In the genomic region with DNA sequence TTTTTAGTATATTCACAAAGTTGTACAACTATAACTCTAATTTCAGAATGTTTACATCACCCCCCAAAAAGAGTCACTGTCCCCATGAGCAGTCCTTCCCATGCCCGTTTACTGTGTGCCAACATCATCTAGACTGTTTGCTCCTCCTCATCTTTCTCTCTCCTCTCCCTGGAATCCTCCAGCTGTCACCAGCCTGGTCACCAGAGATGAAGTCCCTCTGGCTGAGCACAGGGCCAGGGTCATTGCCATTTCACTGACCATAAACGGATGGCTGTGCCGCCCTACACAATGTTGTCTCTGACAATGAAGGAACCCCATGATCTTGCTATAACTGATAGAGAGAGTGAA, we compare ENCODE assay signal across 10 cellular contexts. TPM values are rescaled to one million over a fixed set of nuclear protein-coding genes. Genes with fewer than 3 reads are reported as not detected.
DNase-seq lines count a peak whose midpoint lies in the region; ATAC-seq, FAIRE-seq and TF ChIP-seq lines count a peak whose summit lies in the region.
"Had no signal": no experiment of that assay in that cellular context is flagged by ENCODE, and none has a peak within 500 bp of the region (broad histone marks: within the 10 kb centered on the region; RNA-seq: fewer than 3 reads in every experiment).

No MANE protein-coding gene starts in this region.

- H3K9ac ChIP-seq in astrocyte (ENCODE audit: low read length) (peak overlapping the region; percentile 43), neural progenitor cell (no peak overlapping the region)

- intact Hi-C loops in dorsolateral prefrontal cortex (cut with DNase I), result no loop called here

- H3K36me3 Mint-ChIP-seq in CD8-positive, alpha-beta memory T cell, result peaks cover 0 to 4% (median 0%) of the 10 kb centered on the region in 3 donors
- H3K36me3 Mint-ChIP-seq in astrocyte (ENCODE audit: low read depth, unreplicated experiment) (no peaks in the 10 kb centered on the region), neural progenitor cell (no peaks in the 10 kb centered on the region)

- H3K4me1 ChIP-seq in A549, result peaks cover 39% of the 10 kb centered on the region
- peaks cover 20% of the 10 kb centered on the region for H3K4me1 ChIP-seq in CD8-positive, alpha-beta memory T cell (ENCODE audit: insufficient read depth, low read length)
- H3K4me1 ChIP-seq in astrocyte (ENCODE audit: insufficient read depth, low read length), result peaks cover 11% of the 10 kb centered on the region
- H3K4me1 ChIP-seq in neural progenitor cell, result no peaks in the 10 kb centered on the region

- H3K4me3 Mint-ChIP-seq in CD8-positive, alpha-beta memory T cell, result peak overlapping the region in 3 of 7 donors; percentile 19 to 73 (median 27)
- H3K4me3 Mint-ChIP-seq in astrocyte (ENCODE audit: unreplicated experiment) (no peak overlapping the region), neural progenitor cell (peak overlapping the region; percentile 31)

- TF ChIP-seq RAD21 in A549 (conservative IDR thresholded peaks at IDR 0.05 in 1 of 2, IDR thresholded peaks at IDR 0.05 in 1 of 2), result no peak

- H3K27me3 ChIP-seq in CD8-positive, alpha-beta memory T cell (ENCODE audit: insufficient read depth, low read length, poor library complexity, severe bottlenecking), result no peaks in the 10 kb centered on the region
- no peaks in the 10 kb centered on the region for H3K27me3 ChIP-seq in astrocyte (ENCODE audit: insufficient read depth, low read length)
- H3K27me3 ChIP-seq in neural progenitor cell, result no peaks in the 10 kb centered on the region
- no peaks in the 10 kb centered on the region for H3K27me3 ChIP-seq in dorsolateral prefrontal cortex

- no peak for ATAC-seq in A549
- ATAC-seq in GM21737 (IDR thresholded peaks at IDR 0.05; ENCODE audit: unreplicated experiment), result no peak
- no peak for ATAC-seq in GM19351 (IDR thresholded peaks at IDR 0.05; ENCODE audit: unreplicated experiment)
- no peak for ATAC-seq in GM21717 (IDR thresholded peaks at IDR 0.05; ENCODE audit: unreplicated experiment)

- H3K4me1 Mint-ChIP-seq in CD8-positive, alpha-beta memory T cell, result peaks cover 24 to 46% (median 43%) of the 10 kb centered on the region in 3 donors
- peaks cover 18% of the 10 kb centered on the region for H3K4me1 Mint-ChIP-seq in astrocyte (ENCODE audit: low read depth, unreplicated experiment)
- peaks cover 10% of the 10 kb centered on the region for H3K4me1 Mint-ChIP-seq in neural progenitor cell

- TF ChIP-seq CTCF in A549 (IDR thresholded peaks at IDR 0.05) (no peak), astrocyte (IDR thresholded peaks at IDR 0.05; ENCODE audit: insufficient read depth, low read depth, low read length) (no peak), neural progenitor cell (IDR thresholded peaks at IDR 0.05) (no peak), dorsolateral prefrontal cortex (IDR thresholded peaks at IDR 0.05 in 54 of 56, conservative IDR thresholded peaks at IDR 0.05 in 2 of 56; ENCODE audit: low read depth in 1 of 56, partially characterized antibody in 56 of 56) (no peak)

- no peaks in the 10 kb centered on the region for H3F3A ChIP-seq in neural progenitor cell (ENCODE audit: low read depth)

- TF ChIP-seq EP300 in A549 (IDR thresholded peaks at IDR 0.05), result no peak

- CTCF ChIA-PET in A549 (lab: Yijun Ruan, JAX), result interaction anchor here (1.2 kb wide), 2 partner anchors 18 to 48 kb away, joined by 3 read pairs; no protein-coding TSS in a partner anchor
- CTCF ChIA-PET in CD8-positive, alpha-beta memory T cell (lab: Charles Lee), result no interaction called here

- FAIRE-seq in A549 (lab: Jason Lieb, UNC) (no peak), astrocyte (lab: Jason Lieb, UNC) (no peak)

- H3K36me3 ChIP-seq in CD8-positive, alpha-beta memory T cell (ENCODE audit: insufficient read depth, low read length), result no peaks in the 10 kb centered on the region
- H3K36me3 ChIP-seq in astrocyte (ENCODE audit: insufficient read depth, low read length), result no peaks in the 10 kb centered on the region
- no peaks in the 10 kb centered on the region for H3K36me3 ChIP-seq in neural progenitor cell

- DNase-seq in A549 (ENCODE audit: low read depth in 1 of 2, low spot score in 1 of 2) (no peak), astrocyte (ENCODE audit: low read depth) (no peak), neural progenitor cell (ENCODE audit: low spot score) (no peak), dorsolateral prefrontal cortex (no peak)
- DNase-seq in CD8-positive, alpha-beta memory T cell, result no peak
- DNase-seq: NCI-H2081; stimulated activated CD8-positive, alpha-beta memory T cell treated with anti-CD3 and anti-CD28 coated beads, Interleukin-4, amount 100 ng/mL, for 48 hours had no signal

- POLR2A ChIA-PET in A549 (lab: Yijun Ruan, JAX), result interaction anchor here (1.1 kb wide), 1 partner anchor 59 kb away, joined by 4 read pairs; the partner anchor contains the start of gene VPS13C
- POLR2A ChIA-PET in CD8-positive, alpha-beta memory T cell (lab: Charles Lee), result no interaction called here

- H3K27ac Mint-ChIP-seq in CD8-positive, alpha-beta memory T cell, result peak overlapping the region in 6 of 8 donors; percentile 76 to 99 (median 93)
- H3K27ac Mint-ChIP-seq in astrocyte (ENCODE audit: unreplicated experiment) (peak overlapping the region; percentile 98), neural progenitor cell (no peak overlapping the region)

- no peak for TF ChIP-seq POLR2A in A549 (IDR thresholded peaks at IDR 0.05; ENCODE audit: low read length)

- no peaks in the 10 kb centered on the region for H3K9me3 Mint-ChIP-seq in CD8-positive, alpha-beta memory T cell
- peaks cover 1% of the 10 kb centered on the region for H3K9me3 Mint-ChIP-seq in astrocyte (ENCODE audit: unreplicated experiment)
- H3K9me3 Mint-ChIP-seq in neural progenitor cell, result no peaks in the 10 kb centered on the region

- WGBS in A549 (ENCODE audit: missing lambda C conversion rate), result 88% methylated on average over 3 of the region's 3 CpGs

- H2AFZ ChIP-seq in astrocyte (ENCODE audit: low read depth, low read length), result no peak overlapping the region
- H2AFZ ChIP-seq in neural progenitor cell (replicated peaks), result no peak overlapping the region

- peak overlapping the region; percentile 55; the same call in 2 of the 3 replicates for H3K4me2 ChIP-seq in A549
- no peak overlapping the region for H3K4me2 ChIP-seq in astrocyte (ENCODE audit: low read length)
- no peak overlapping the region for H3K4me2 ChIP-seq in neural progenitor cell

- peak overlapping the region; percentile 66 to 77 for H3K27ac ChIP-seq in A549
- H3K27ac ChIP-seq in CD8-positive, alpha-beta memory T cell (ENCODE audit: low read depth, low read length), result peak overlapping the region; percentile 2
- peak overlapping the region; percentile 91 for H3K27ac ChIP-seq in astrocyte (ENCODE audit: low read depth, low read length)
- H3K27ac ChIP-seq in neural progenitor cell, result no peak overlapping the region
- H3K27ac ChIP-seq in dorsolateral prefrontal cortex, result peak overlapping the region in 1 of 59 donors; percentile 18

- peaks cover 5 to 33% of the 10 kb centered on the region in 2 donors for H3K27me3 Mint-ChIP-seq in CD8-positive, alpha-beta memory T cell
- H3K27me3 Mint-ChIP-seq in astrocyte (ENCODE audit: low read depth, unreplicated experiment) (no peaks in the 10 kb centered on the region), neural progenitor cell (ENCODE audit: insufficient read depth, low read depth) (peaks cover 6% of the 10 kb centered on the region)

- H3K9me3 ChIP-seq in A549 (no peaks in the 10 kb centered on the region), astrocyte (ENCODE audit: insufficient read depth, low read depth, low read length) (no peaks in the 10 kb centered on the region), neural progenitor cell (ENCODE audit: low read depth) (no peaks in the 10 kb centered on the region)
- H3K9me3 ChIP-seq in CD8-positive, alpha-beta memory T cell (ENCODE audit: low read length), result no peaks in the 10 kb centered on the region

- H3K79me2 ChIP-seq in astrocyte (ENCODE audit: insufficient read depth, low read length) (no peaks in the 10 kb centered on the region), neural progenitor cell (ENCODE audit: low read depth) (no peaks in the 10 kb centered on the region)

- H3K4me3 ChIP-seq in A549 (no peak overlapping the region), astrocyte (ENCODE audit: insufficient read depth, low read depth, low read length) (no peak overlapping the region), neural progenitor cell (no peak overlapping the region), dorsolateral prefrontal cortex (no peak overlapping the region)
- no peak overlapping the region for H3K4me3 ChIP-seq in CD8-positive, alpha-beta memory T cell (ENCODE audit: low read length)

- H4K20me1 ChIP-seq in astrocyte (ENCODE audit: insufficient read depth, low read length) (no peaks in the 10 kb centered on the region), neural progenitor cell (ENCODE audit: low read depth) (no peaks in the 10 kb centered on the region)

RNA-seq across cellular contexts. Expression of gene C2CD4B, which starts 45.2 kb away (rescaled TPM):
- polyA plus RNA-seq in A549 (2011; rRNA removed) (0.06 TPM in 1 of 2 replicates, not detected in the other), A549 (2017; fragmentation: RNase III; extraction: RNeasy Plus Mini Kit Qiagen cat#74134 plus additional on column Dnase treatment) (0.29 to 0.63 TPM (median 0.45 TPM) in 3 replicates)
- polyA plus RNA-seq in A549 (2012; cell fraction: cytosol; rRNA removed), result 0.21 and 0.34 TPM in 2 replicates
- polyA plus RNA-seq in A549 (2012; cell fraction: nucleus; rRNA removed), result 0.28 and 0.58 TPM in 2 replicates
- polyA minus RNA-seq in A549 (2011; rRNA and poly(A)+ RNA removed), result not detected in 2 replicates
- under 1 TPM in 1 of 2 experiments, not detected in 1; 0.13 TPM for total RNA-seq in CD8-positive, alpha-beta memory T cell
- polyA plus RNA-seq in CD8-positive, alpha-beta memory T cell, result not detected
- total RNA-seq in astrocyte (not detected in 2 replicates), neural progenitor cell (ENCODE audit: low replicate concordance) (0.43 TPM in 1 of 2 replicates, not detected in the other), dorsolateral prefrontal cortex (1 to 10 TPM in 44 of 120 experiments, under 1 TPM in 49, not detected in 27; 0.29 to 8.2 (median 0.96) TPM)

RNA-seq across cellular contexts. Expression of gene C2CD4A, which starts 53.1 kb away (rescaled TPM):
- polyA plus RNA-seq in A549 (2011; rRNA removed), result 0.04 TPM in 1 of 2 replicates, not detected in the other
- 0.03 TPM in 2 replicates for polyA plus RNA-seq in A549 (2012; cell fraction: cytosol; rRNA removed)
- 0.05 and 0.09 TPM in 2 replicates for polyA plus RNA-seq in A549 (2012; cell fraction: nucleus; rRNA removed)
- 0.10 to 0.32 TPM (median 0.21 TPM) in 3 replicates for polyA plus RNA-seq in A549 (2017; fragmentation: RNase III; extraction: RNeasy Plus Mini Kit Qiagen cat#74134 plus additional on column Dnase treatment)
- polyA minus RNA-seq in A549 (2011; rRNA and poly(A)+ RNA removed), result not detected in 2 replicates
- total RNA-seq in CD8-positive, alpha-beta memory T cell, result under 1 TPM; 0.09 to 0.13 TPM
- not detected for polyA plus RNA-seq in CD8-positive, alpha-beta memory T cell
- total RNA-seq in astrocyte, result not detected in 2 replicates
- total RNA-seq in neural progenitor cell (ENCODE audit: low replicate concordance), result not detected in 2 replicates
- total RNA-seq in dorsolateral prefrontal cortex, result 1 to 10 TPM in 1 of 120 experiments, under 1 TPM in 38, not detected in 81; 0.13 to 4.2 (median 0.22) TPM

RNA-seq across cellular contexts. Expression of gene VPS13C, which starts 59.7 kb away (rescaled TPM):
- 26.5 and 29.5 TPM in 2 replicates for polyA plus RNA-seq in A549 (2011; rRNA removed)
- polyA plus RNA-seq in A549 (2012; cell fraction: cytosol; rRNA removed), result 2.4 and 2.6 TPM in 2 replicates
- 4.2 and 8.5 TPM in 2 replicates for polyA plus RNA-seq in A549 (2012; cell fraction: nucleus; rRNA removed)
- 12.2 to 13.2 TPM (median 13.0 TPM) in 3 replicates for polyA plus RNA-seq in A549 (2017; fragmentation: RNase III; extraction: RNeasy Plus Mini Kit Qiagen cat#74134 plus additional on column Dnase treatment)
- 57.2 and 69.6 TPM in 2 replicates for polyA minus RNA-seq in A549 (2011; rRNA and poly(A)+ RNA removed)
- total RNA-seq in CD8-positive, alpha-beta memory T cell, result 10 to 100 TPM; 42.5 to 42.9 TPM
- 15.8 TPM for polyA plus RNA-seq in CD8-positive, alpha-beta memory T cell
- 33.6 and 35.4 TPM in 2 replicates for total RNA-seq in astrocyte
- 31.9 and 51.6 TPM in 2 replicates for total RNA-seq in neural progenitor cell (ENCODE audit: low replicate concordance)
- total RNA-seq in dorsolateral prefrontal cortex, result 100 to 1,000 TPM in 114 of 120 experiments, 10 to 100 TPM in 6; 73.1 to 167 (median 126) TPM
